8 cellular contexts compared by ENCODE assay signal in genomic region chr1:91830242-91831131, GRCh38. TPM values are rescaled to one million over a fixed set of nuclear protein-coding genes. Genes with fewer than 3 reads are reported as not detected.
A peak's percentile ranks its signal among the peaks of the same experiment; 100 is the strongest.
DNase-seq lines count a peak whose midpoint lies in the region; ATAC-seq and TF ChIP-seq lines count a peak whose summit lies in the region.

No MANE protein-coding gene starts in this region.

- H3K27me3 ChIP-seq in HCT116 (ENCODE audit: insufficient read depth, low read length) (no peaks in the 10 kb centered on the region), left ventricle myocardium inferior (ENCODE audit: low read depth) (no peaks in the 10 kb centered on the region), skeletal muscle tissue (ENCODE audit: control insufficient read depth in 3 of 3, insufficient read depth in 3 of 3, low read length in 3 of 3) (no peaks in the 10 kb centered on the region), H7 (ENCODE audit: control insufficient read depth, insufficient read depth, low read length) (no peaks in the 10 kb centered on the region)

- POLR2A ChIA-PET in HCT116 (lab: Charles Lee) = no interaction called here

- no peaks in the 10 kb centered on the region for H3K9me2 ChIP-seq in HCT116 (ENCODE audit: insufficient read depth)

- H3K27ac ChIP-seq in HCT116 (ENCODE audit: low read depth, low read length) (no peak overlapping the region), VCaP (0 out of 2 replicates have a peak overlapping the region, but pooled peaks have one; percentile 18), left ventricle myocardium inferior (replicated peaks) (peak overlapping the region; percentile 89), skeletal muscle tissue (ENCODE audit: low read depth, low read length) (peak overlapping the region; percentile 55)

- peaks cover 0 to 7% of the 10 kb centered on the region in 2 experiments; a peak in 3 of 4 replicates for H3K4me1 ChIP-seq in HCT116 (ENCODE audit: control insufficient read depth in 1 of 2, insufficient read depth in 2 of 2, low read length in 2 of 2)
- H3K4me1 ChIP-seq in left ventricle myocardium inferior = peaks cover 82% of the 10 kb centered on the region
- H3K4me1 ChIP-seq in skeletal muscle tissue (ENCODE audit: control insufficient read depth in 3 of 3, insufficient read depth in 3 of 3, low read length in 3 of 3) = peaks cover 30 to 43% (median 32%) of the 10 kb centered on the region in 3 donors

- H3K4me2 ChIP-seq in HCT116 (ENCODE audit: low read length) = no peak overlapping the region

- no peak for TF ChIP-seq RAD21 in HCT116 (IDR thresholded peaks at IDR 0.05; ENCODE audit: low read depth)

- TF ChIP-seq POLR2A in HCT116 (IDR thresholded peaks at IDR 0.05; ENCODE audit: borderline replicate concordance, extremely low read depth, insufficient read depth, insufficient read length) = no peak

- RAD21 ChIA-PET in HCT116 (lab: Charles Lee; ENCODE audit: low non-redundant PET in 1 of 2, low total read pairs in 2 of 2, uncharacterized antibody in 2 of 2, unreplicated experiment in 2 of 2) = no interaction called here

- no peak overlapping the region for H2AFZ ChIP-seq in HCT116 (ENCODE audit: low read depth, low read length, poor library complexity, severe bottlenecking)

- no TSS peak for BruUV-seq in HCT116 (replicated peaks; lab: Mats Ljungman, UMichigan)

- H4K20me1 ChIP-seq in HCT116 (ENCODE audit: insufficient read depth) = no peaks in the 10 kb centered on the region

- no peaks in the 10 kb centered on the region for H3K36me3 ChIP-seq in HCT116 (ENCODE audit: control insufficient read depth in 1 of 2, insufficient read depth in 2 of 2, low read length in 2 of 2)
- H3K36me3 ChIP-seq in left ventricle myocardium inferior = no peaks in the 10 kb centered on the region
- H3K36me3 ChIP-seq in skeletal muscle tissue (ENCODE audit: control insufficient read depth in 3 of 3, insufficient read depth in 3 of 3, low read length in 3 of 3) = no peaks in the 10 kb centered on the region
- no peaks in the 10 kb centered on the region for H3K36me3 ChIP-seq in H7 (replicated peaks; ENCODE audit: control insufficient read depth, insufficient read depth, low read length)

- no peak for DNase-seq in HCT116 (ENCODE audit: low read depth, low spot score)
- DNase-seq in left ventricle myocardium inferior = peak; percentile 80
- no peak for DNase-seq in SK-N-DZ (ENCODE audit: low spot score)
- no peak for DNase-seq in GM20000 (ENCODE audit: low spot score)
- no peak for DNase-seq in H7

- no peak overlapping the region for H3K9ac ChIP-seq in HCT116 (ENCODE audit: low read length)
- H3K9ac ChIP-seq in skeletal muscle tissue (ENCODE audit: low read depth in 1 of 3, low read length in 3 of 3) = peak overlapping the region in 1 of 3 donors; percentile 60

- intact Hi-C loops in HCT116 (cut with micrococcal nuclease) = no loop called here
- intact Hi-C loops in left ventricle myocardium inferior (cut with micrococcal nuclease) = no loop called here

- H3K79me2 ChIP-seq in HCT116 (ENCODE audit: insufficient read depth, low read length) = no peaks in the 10 kb centered on the region

- H3K9me3 ChIP-seq in HCT116 (ENCODE audit: control insufficient read depth in 1 of 2, insufficient read depth in 1 of 2, low read depth in 1 of 2, low read length in 2 of 2) = no peaks in the 10 kb centered on the region
- H3K9me3 ChIP-seq in left ventricle myocardium inferior (replicated peaks) = no peaks in the 10 kb centered on the region
- no peaks in the 10 kb centered on the region for H3K9me3 ChIP-seq in skeletal muscle tissue (ENCODE audit: control insufficient read depth in 3 of 3, low read length in 3 of 3)

- H3K4me3 ChIP-seq in HCT116 (replicated peaks in 1 of 2; ENCODE audit: low read depth in 1 of 2, low read length in 2 of 2) (no peak overlapping the region), left ventricle myocardium inferior (peak overlapping the region; percentile 33), skeletal muscle tissue (ENCODE audit: low read length in 3 of 3) (peak overlapping the region in 2 of 3 donors; percentile 18 to 30), H7 (ENCODE audit: insufficient read depth, low read depth, low read length) (no peak overlapping the region)

- ATAC-seq in HCT116 = peak; percentile 22; the same call in 1 of the 2 replicates
- no peak for ATAC-seq in GM21529 (IDR thresholded peaks at IDR 0.05; ENCODE audit: unreplicated experiment)

- no peak for TF ChIP-seq CTCF in HCT116 (IDR thresholded peaks at IDR 0.05 in 2 of 3, conservative IDR thresholded peaks at IDR 0.05 in 1 of 3; ENCODE audit: borderline replicate concordance in 1 of 3, insufficient read depth in 1 of 3, low read depth in 2 of 3, low read length in 2 of 3)
- TF ChIP-seq CTCF in VCaP (conservative IDR thresholded peaks at IDR 0.05) = no peak
- TF ChIP-seq CTCF in left ventricle myocardium inferior (IDR thresholded peaks at IDR 0.05; ENCODE audit: borderline replicate concordance) = peak; percentile 53
- TF ChIP-seq CTCF in GM20000 (IDR thresholded peaks at IDR 0.05; ENCODE audit: extremely low read depth, missing control alignments) = no peak

- CTCF ChIA-PET in HCT116 (lab: Charles Lee) = no interaction called here

TF ChIP-seq in HCT116, 20 proteins besides CTCF, POLR2A, EP300 and RAD21:
- TF ChIP-seq REST (IDR thresholded peaks at IDR 0.05; ENCODE audit: low read depth) (no peak), SIN3A (IDR thresholded peaks at IDR 0.05; ENCODE audit: low read depth) (no peak)

RNA-seq across cellular contexts. Expression of gene TGFBR3, which starts 55.5 kb away (rescaled TPM):
- total RNA-seq in HCT116 (2021; ENCODE audit: unreplicated experiment) = 7.1 TPM
- polyA plus RNA-seq in HCT116 (2012) = 1.7 and 2.3 TPM in 2 replicates
- 24.6 TPM for total RNA-seq in left ventricle myocardium inferior
- total RNA-seq in skeletal muscle tissue = 54.3 TPM
- polyA plus RNA-seq in SK-N-DZ (2014; cell fraction: cytosol; rRNA removed) = 0.42 and 0.68 TPM in 2 replicates
- polyA plus RNA-seq in SK-N-DZ (2014; cell fraction: nucleus; rRNA removed) = 0.62 and 0.70 TPM in 2 replicates
- total RNA-seq in H7 (2014; rRNA removed; shearing (Covaris generic)) = 2.3 and 2.4 TPM in 2 replicates

Comparison
In these comparisons a context has a peak if more than half of its experiments do, and no peak if none do; other contexts are left out.
1. H3K4me3 ChIP-seq: peak in left ventricle myocardium inferior (single experiment) and skeletal muscle tissue (2 of 3); none in HCT116 (0 of 2) and H7 (single experiment).